8 cellular contexts compared by ENCODE assay signal in genomic region chr9:114397848-114398605, GRCh38. TPM values are rescaled to one million over a fixed set of nuclear protein-coding genes. Genes with fewer than 3 reads are reported as not detected.
DNase-seq lines count a peak whose midpoint lies in the region; ATAC-seq, FAIRE-seq and TF ChIP-seq lines count a peak whose summit lies in the region.

No MANE protein-coding gene starts in this region.

- ATAC-seq in HG03439 (IDR thresholded peaks at IDR 0.05; ENCODE audit: unreplicated experiment) (peak; percentile 85), right lobe of liver (peak; percentile 88 to 94 (median 92))

- H3K4me1 ChIP-seq in BE2C (no peaks in the 10 kb centered on the region), right lobe of liver (peaks cover 0 to 43% (median 13%) of the 10 kb centered on the region in 4 donors)

- 0% methylated on average over 10 of the region's 66 CpGs for WGBS in right lobe of liver (ENCODE audit: insufficient coverage, low coverage, low lambda C conversion rate, missing lambda C conversion rate)

- DNase-seq in BE2C (peak; percentile 98), GM19239 (ENCODE audit: insufficient read length, low spot score) (peak; percentile 92), NCI-H69 (lab: John Stamatoyannopoulos, UW) (peak; percentile 99), right lobe of liver (peak; percentile 98)
- peak; percentile 89 to 91 for DNase-seq in activated CD4-positive, alpha-beta T cell treated with anti-CD3 and anti-CD28 coated beads, Interleukin-2, amount 50 U/mL, for 24 hours (ENCODE audit: low read depth in 1 of 2, low spot score in 1 of 2)
- peak; percentile 96 for DNase-seq in stimulated activated CD4-positive, alpha-beta T cell treated with anti-CD3 and anti-CD28 coated beads, Interleukin-4, amount 100 ng/mL, for 24 hours

- no peaks in the 10 kb centered on the region for H3K36me3 ChIP-seq in BE2C
- H3K36me3 ChIP-seq in right lobe of liver = no peaks in the 10 kb centered on the region

- H3K9me3 ChIP-seq in BE2C (no peaks in the 10 kb centered on the region), right lobe of liver (no peaks in the 10 kb centered on the region)

- TF ChIP-seq POLR2A in right lobe of liver (IDR thresholded peaks at IDR 0.05) = peak; percentile 85

- peak overlapping the region; percentile 81 to 91 (median 90) for H3K27ac ChIP-seq in right lobe of liver

- H3K27ac Mint-ChIP-seq in dendritic cell treated with granulocyte-macrophage colony-stimulating factor and Interleukin-4, amounts not matched to agents 40 ng/mL and 50 ng/mL, for 4 days = peak overlapping the region; percentile 98

- H3K27me3 ChIP-seq in BE2C = no peaks in the 10 kb centered on the region
- H3K27me3 ChIP-seq in right lobe of liver = no peaks in the 10 kb centered on the region

- H3K9me3 Mint-ChIP-seq in dendritic cell treated with granulocyte-macrophage colony-stimulating factor and Interleukin-4, amounts not matched to agents 40 ng/mL and 50 ng/mL, for 4 days = no peaks in the 10 kb centered on the region

- H3K4me3 ChIP-seq in BE2C (ENCODE audit: low read depth, low read length) (peak overlapping the region; percentile 65), right lobe of liver (peak overlapping the region; percentile 78 to 94 (median 82))

- peaks cover 52% of the 10 kb centered on the region for H3K36me3 Mint-ChIP-seq in dendritic cell treated with granulocyte-macrophage colony-stimulating factor and Interleukin-4, amounts not matched to agents 40 ng/mL and 50 ng/mL, for 4 days (ENCODE audit: low read depth)

- no peaks in the 10 kb centered on the region for H3K27me3 Mint-ChIP-seq in dendritic cell treated with granulocyte-macrophage colony-stimulating factor and Interleukin-4, amounts not matched to agents 40 ng/mL and 50 ng/mL, for 4 days

- H3K4me1 Mint-ChIP-seq in dendritic cell treated with granulocyte-macrophage colony-stimulating factor and Interleukin-4, amounts not matched to agents 40 ng/mL and 50 ng/mL, for 4 days (ENCODE audit: low read depth) = peaks cover 44% of the 10 kb centered on the region

- TF ChIP-seq CTCF in BE2C (IDR thresholded peaks at IDR 0.05; ENCODE audit: low read depth, low read length) = no peak
- TF ChIP-seq CTCF in right lobe of liver (IDR thresholded peaks at IDR 0.05) = peak in 1 of 4 donors; percentile 13

- intact Hi-C loops in dendritic cell treated with granulocyte-macrophage colony-stimulating factor and Interleukin-4, amounts not matched to agents 40 ng/mL and 50 ng/mL, for 4 days (cut with micrococcal nuclease) = loop anchor here (1.0 to 5.0 kb wide), 3 partner anchors 11 to 61 kb away; partner anchors contain the start of gene AKNA
- intact Hi-C loops in right lobe of liver (cut with DNase I) = no loop called here

- H3K4me3 Mint-ChIP-seq in dendritic cell treated with granulocyte-macrophage colony-stimulating factor and Interleukin-4, amounts not matched to agents 40 ng/mL and 50 ng/mL, for 4 days = peak overlapping the region; percentile 93

- FAIRE-seq in GM19239 (lab: Jason Lieb, UNC) = peak; percentile 83

RNA-seq across cellular contexts. Expression of gene AKNA, which starts 10.2 kb away (rescaled TPM):
- polyA plus RNA-seq in BE2C (2012; ENCODE audit: insufficient read depth, insufficient read length, low read depth) = 23.9 TPM
- 10 to 100 TPM in 3 of 6 experiments, 1 to 10 TPM in 3; 4.7 to 15.1 (median 9.8) TPM for total RNA-seq in right lobe of liver

Comparison
In these comparisons a context has a peak if more than half of its experiments do, and no peak if none do; other contexts are left out.
1. Peak in every context shown above with its lines: DNase-seq, ATAC-seq, H3K4me3 ChIP-seq and H3K27ac ChIP-seq.